15 cellular contexts compared by ENCODE assay signal in genomic region chr19:28887920-28888618, GRCh38.
"Had no signal": no experiment of that assay in that cellular context is flagged by ENCODE, and none has a peak within 500 bp of the region (broad histone marks: within the 10 kb centered on the region; RNA-seq: fewer than 3 reads in every experiment).

No MANE protein-coding gene starts in this region.

- H3K4me1 Mint-ChIP-seq: activated CD4-positive, alpha-beta memory T cell treated with anti-CD3 and anti-CD28 coated beads, Interleukin-2, amount 10 ng/mL, durations not matched to agents 7 days and 5 days; stimulated activated effector memory CD8-positive, alpha-beta T cell treated with anti-CD3 and anti-CD28 coated beads, Interleukin-12 subunit alpha, Interleukin-12 subunit beta, amount 100 ng/mL, for 72 hours had no signal

- H3K4me3 Mint-ChIP-seq: activated CD4-positive, alpha-beta memory T cell treated with anti-CD3 and anti-CD28 coated beads, Interleukin-2, amount 10 ng/mL, durations not matched to agents 7 days and 5 days; activated naive CD8-positive, alpha-beta T cell; activated T-cell treated with anti-CD3 and anti-CD28 coated beads, Interleukin-2, amount 50 U/mL, for 4 hours; stimulated activated effector memory CD8-positive, alpha-beta T cell treated with anti-CD3 and anti-CD28 coated beads, Interleukin-12 subunit alpha, Interleukin-12 subunit beta, amount 100 ng/mL, for 72 hours; T-helper 1 cell treated with Interleukin-12 subunit alpha and Interleukin-12 subunit beta and Interleukin-4 antibody, amounts not matched to agents 30 μg/mL and 1 μg/mL, for 36 hours had no signal

- H3K9ac ChIP-seq: parathyroid adenoma had no signal

- H3K27ac Mint-ChIP-seq: activated CD4-positive, alpha-beta memory T cell treated with anti-CD3 and anti-CD28 coated beads, Interleukin-2, amount 10 ng/mL, durations not matched to agents 7 days and 5 days; activated naive CD8-positive, alpha-beta T cell; stimulated activated effector memory CD8-positive, alpha-beta T cell treated with anti-CD3 and anti-CD28 coated beads, Interleukin-12 subunit alpha, Interleukin-12 subunit beta, amount 100 ng/mL, for 72 hours; T-helper 1 cell treated with Interleukin-12 subunit alpha and Interleukin-12 subunit beta and Interleukin-4 antibody, amounts not matched to agents 30 μg/mL and 1 μg/mL, for 36 hours had no signal

- FAIRE-seq: colon, endothelial cell of umbilical vein had no signal

- H3K27me3 ChIP-seq: tibial nerve had no signal

- DNase-seq: activated CD4-positive, alpha-beta memory T cell treated with anti-CD3 and anti-CD28 coated beads, Interleukin-2, amount 10 ng/mL, durations not matched to agents 7 days and 5 days; activated effector memory CD4-positive, alpha-beta T cell treated with anti-CD3 and anti-CD28 coated beads, Interleukin-2, amount 50 U/mL, for 16 hours; activated T-cell treated with anti-CD3 and anti-CD28 coated beads, Interleukin-2, amount 50 U/mL, for 4 hours; amniotic stem cell; foreskin fibroblast; mesenchymal stem cell; WERI-Rb-1 had no signal

- H3K27ac ChIP-seq: left lung, parathyroid adenoma, tibial nerve, WERI-Rb-1 had no signal

- H2AFZ ChIP-seq: parathyroid adenoma had no signal

- H3K4me1 ChIP-seq: left lung, parathyroid adenoma had no signal

- H3K9me3 ChIP-seq: left lung, tibial nerve had no signal

- ATAC-seq: activated T-cell treated with anti-CD3 and anti-CD28 coated beads, Interleukin-2, amount 50 U/mL, for 4 hours; left lung had no signal

- H3K9me3 Mint-ChIP-seq: activated CD4-positive, alpha-beta memory T cell treated with anti-CD3 and anti-CD28 coated beads, Interleukin-2, amount 10 ng/mL, durations not matched to agents 7 days and 5 days; activated T-cell treated with anti-CD3 and anti-CD28 coated beads, Interleukin-2, amount 50 U/mL, for 4 hours; stimulated activated effector memory CD8-positive, alpha-beta T cell treated with anti-CD3 and anti-CD28 coated beads, Interleukin-12 subunit alpha, Interleukin-12 subunit beta, amount 100 ng/mL, for 72 hours; T-helper 1 cell treated with Interleukin-12 subunit alpha and Interleukin-12 subunit beta and Interleukin-4 antibody, amounts not matched to agents 30 μg/mL and 1 μg/mL, for 36 hours had no signal

- H3K36me3 Mint-ChIP-seq: activated naive CD8-positive, alpha-beta T cell; stimulated activated effector memory CD8-positive, alpha-beta T cell treated with anti-CD3 and anti-CD28 coated beads, Interleukin-12 subunit alpha, Interleukin-12 subunit beta, amount 100 ng/mL, for 72 hours had no signal

- H3K79me2 ChIP-seq: parathyroid adenoma had no signal

- H3K27me3 Mint-ChIP-seq: activated CD4-positive, alpha-beta memory T cell treated with anti-CD3 and anti-CD28 coated beads, Interleukin-2, amount 10 ng/mL, durations not matched to agents 7 days and 5 days had no signal

- H3K36me3 ChIP-seq: left lung, tibial nerve, WERI-Rb-1 had no signal

- H3K4me3 ChIP-seq: left lung, tibial nerve had no signal
